40 cellular contexts compared by ENCODE assay signal in genomic region chr1:45136984-45137383, GRCh38.
"Had no signal": no experiment of that assay in that cellular context is flagged by ENCODE, and none has a peak within 500 bp of the region (broad histone marks: within the 10 kb centered on the region; RNA-seq: fewer than 3 reads in every experiment).

No MANE protein-coding gene starts in this region.

- H3K27ac Mint-ChIP-seq: activated naive CD4-positive, alpha-beta T cell treated with anti-CD3 and anti-CD28 coated beads for 36 hours; activated naive CD4-positive, alpha-beta T cell treated with anti-CD3 and anti-CD28 coated beads, Interleukin-2, amount 10 ng/mL, durations not matched to agents 7 days and 5 days; activated naive CD4-positive, alpha-beta T cell treated with anti-CD3 and anti-CD28 coated beads, Interleukin-2, amount 50 U/mL, for 24 hours; activated naive CD4-positive, alpha-beta T cell treated with anti-CD3 and anti-CD28 coated beads, Interleukin-2, amount 50 U/mL, for 72 hours; activated naive CD8-positive, alpha-beta T cell; activated naive CD8-positive, alpha-beta T cell treated with anti-CD3 and anti-CD28 coated beads for 36 hours; activated naive CD8-positive, alpha-beta T cell treated with anti-CD3 and anti-CD28 coated beads, Interleukin-2, amount 10 ng/mL, durations not matched to agents 7 days and 5 days; activated naive CD8-positive, alpha-beta T cell treated with anti-CD3 and anti-CD28 coated beads, Interleukin-2, amount 50 U/mL, for 24 hours; activated T-cell treated with anti-CD3 and anti-CD28 coated beads, Interleukin-2, amount 50 U/mL, for 24 hours; activated T-cell treated with anti-CD3 and anti-CD28 coated beads, Interleukin-2, amount 50 U/mL, for 72 hours; activated T-helper 1 cell treated with anti-CD3 and anti-CD28 coated beads, Interleukin-12 subunit alpha, Interleukin-12 subunit beta, Interleukin-2, Interleukin-4 antibody, amounts not matched to agents 30 ng/mL and 10 ng/mL and 1 ng/mL, durations not matched to agents 14 hours and 24 hours and 36 hours; activated T-helper 17 cell treated with anti-CD3 and anti-CD28 coated beads, Interleukin-2, amount 50 U/mL, for 72 hours; activated T-helper 2 cell treated with anti-CD3 and anti-CD28 coated beads, Interferon-gamma antibody, Interleukin-2, Interleukin-4, amounts not matched to agents 10 μg/mL and 5 μg/mL and 100 μg/mL, durations not matched to agents 14 hours and 24 hours and 36 hours; brain had no signal

- H3K27ac ChIP-seq: adrenal gland, ascending aorta, body of pancreas, brain microvascular endothelial cell, breast epithelium, cardiac muscle cell had no signal

- H3K27me3 Mint-ChIP-seq: activated naive CD4-positive, alpha-beta T cell treated with anti-CD3 and anti-CD28 coated beads, Interleukin-2, amount 50 U/mL, for 24 hours; activated naive CD8-positive, alpha-beta T cell; activated naive CD8-positive, alpha-beta T cell treated with anti-CD3 and anti-CD28 coated beads, Interleukin-2, amount 50 U/mL, for 24 hours; activated T-cell treated with anti-CD3 and anti-CD28 coated beads, Interleukin-2, amount 50 U/mL, for 24 hours; activated T-helper 17 cell treated with anti-CD3 and anti-CD28 coated beads, Interleukin-2, amount 50 U/mL, for 72 hours; brain; central memory CD8-positive, alpha-beta T cell had no signal

- DNase-seq: activated effector memory CD4-positive, alpha-beta T cell treated with anti-CD3 and anti-CD28 coated beads, Interleukin-2, amount 50 U/mL, for 16 hours; activated effector memory CD4-positive, alpha-beta T cell treated with Interleukin-2 at 50 U/mL for 16 hours; activated gamma-delta T cell; activated gamma-delta T cell treated with Interleukin-2 at 50 U/mL for 16 hours; activated naive CD4-positive, alpha-beta T cell; activated naive CD4-positive, alpha-beta T cell treated with anti-CD3 and anti-CD28 coated beads for 36 hours; activated naive CD4-positive, alpha-beta T cell treated with anti-CD3 and anti-CD28 coated beads, Interleukin-2, amount 10 ng/mL, durations not matched to agents 7 days and 5 days; activated naive CD4-positive, alpha-beta T cell treated with anti-CD3 and anti-CD28 coated beads, Interleukin-2, amount 50 U/mL, for 16 hours; activated naive CD4-positive, alpha-beta T cell treated with Interleukin-2 at 50 U/mL for 16 hours; activated naive CD8-positive, alpha-beta T cell treated with anti-CD3 and anti-CD28 coated beads for 36 hours; activated naive CD8-positive, alpha-beta T cell treated with anti-CD3 and anti-CD28 coated beads, Interleukin-2, amount 10 ng/mL, durations not matched to agents 7 days and 5 days; activated naive CD8-positive, alpha-beta T cell treated with anti-CD3 and anti-CD28 coated beads, Interleukin-2, amount 50 U/mL, for 24 hours; activated T-cell treated with anti-CD3 and anti-CD28 coated beads, Interleukin-2, amount 50 U/mL, for 1 hour; activated T-cell treated with anti-CD3 and anti-CD28 coated beads, Interleukin-2, amount 50 U/mL, for 24 hours; activated T-cell treated with anti-CD3 and anti-CD28 coated beads, Interleukin-2, amount 50 U/mL, for 4 hours; activated T-cell treated with anti-CD3 and anti-CD28 coated beads, Interleukin-2, amount 50 U/mL, for 48 hours; activated T-cell treated with anti-CD3 and anti-CD28 coated beads, Interleukin-2, amount 50 U/mL, for 72 hours; adrenal gland; amniotic stem cell; amygdala; anterior cingulate cortex; aorta; body of pancreas; brain microvascular endothelial cell; caudate nucleus; central memory CD4-positive, alpha-beta T cell; cerebellar nuclear complex had no signal

- FAIRE-seq: astrocyte, bronchial epithelial cell had no signal

- ATAC-seq: activated naive CD4-positive, alpha-beta T cell treated with anti-CD3 and anti-CD28 coated beads, Interleukin-2, amount 50 U/mL, for 72 hours; activated naive CD8-positive, alpha-beta T cell treated with anti-CD3 and anti-CD28 coated beads, Interleukin-2, amount 50 U/mL, for 24 hours; activated T-cell treated with anti-CD3 and anti-CD28 coated beads, Interleukin-2, amount 50 U/mL, for 4 hours; activated T-cell treated with anti-CD3 and anti-CD28 coated beads, Interleukin-2, amount 50 U/mL, for 72 hours; activated T-helper 17 cell treated with anti-CD3 and anti-CD28 coated beads, Interleukin-2, amount 50 U/mL, for 72 hours; body of pancreas had no signal

- H3K36me3 Mint-ChIP-seq: activated naive CD4-positive, alpha-beta T cell treated with anti-CD3 and anti-CD28 coated beads, Interleukin-2, amount 10 ng/mL, durations not matched to agents 7 days and 5 days; activated naive CD4-positive, alpha-beta T cell treated with anti-CD3 and anti-CD28 coated beads, Interleukin-2, amount 50 U/mL, for 72 hours; activated naive CD8-positive, alpha-beta T cell; activated naive CD8-positive, alpha-beta T cell treated with anti-CD3 and anti-CD28 coated beads for 36 hours; activated naive CD8-positive, alpha-beta T cell treated with anti-CD3 and anti-CD28 coated beads, Interleukin-2, amount 10 ng/mL, durations not matched to agents 7 days and 5 days had no signal

- H3K36me3 ChIP-seq: adrenal gland, ascending aorta, brain microvascular endothelial cell, breast epithelium, cardiac muscle cell had no signal

- H3K4me3 Mint-ChIP-seq: activated naive CD4-positive, alpha-beta T cell treated with anti-CD3 and anti-CD28 coated beads for 36 hours; activated naive CD4-positive, alpha-beta T cell treated with anti-CD3 and anti-CD28 coated beads, Interleukin-2, amount 10 ng/mL, durations not matched to agents 7 days and 5 days; activated naive CD4-positive, alpha-beta T cell treated with anti-CD3 and anti-CD28 coated beads, Interleukin-2, amount 50 U/mL, for 24 hours; activated naive CD8-positive, alpha-beta T cell; activated naive CD8-positive, alpha-beta T cell treated with anti-CD3 and anti-CD28 coated beads for 36 hours; activated naive CD8-positive, alpha-beta T cell treated with anti-CD3 and anti-CD28 coated beads, Interleukin-2, amount 10 ng/mL, durations not matched to agents 7 days and 5 days; activated naive CD8-positive, alpha-beta T cell treated with anti-CD3 and anti-CD28 coated beads, Interleukin-2, amount 50 U/mL, for 24 hours; activated T-cell treated with anti-CD3 and anti-CD28 coated beads, Interleukin-2, amount 50 U/mL, for 24 hours; activated T-cell treated with anti-CD3 and anti-CD28 coated beads, Interleukin-2, amount 50 U/mL, for 4 hours; activated T-cell treated with anti-CD3 and anti-CD28 coated beads, Interleukin-2, amount 50 U/mL, for 72 hours; activated T-helper 1 cell treated with anti-CD3 and anti-CD28 coated beads, Interleukin-12 subunit alpha, Interleukin-12 subunit beta, Interleukin-2, Interleukin-4 antibody, amounts not matched to agents 30 ng/mL and 10 ng/mL and 1 ng/mL, durations not matched to agents 14 hours and 24 hours and 36 hours; activated T-helper 17 cell treated with anti-CD3 and anti-CD28 coated beads, Interleukin-2, amount 50 U/mL, for 72 hours; brain; central memory CD8-positive, alpha-beta T cell had no signal

- H3K4me1 ChIP-seq: ascending aorta, breast epithelium had no signal

- H3K27me3 ChIP-seq: adrenal gland, ascending aorta, body of pancreas, brain microvascular endothelial cell, breast epithelium, cardiac muscle cell had no signal

- H3K4me3 ChIP-seq: adrenal gland, ascending aorta, body of pancreas, breast epithelium, cardiac muscle cell had no signal

- H3K9me3 ChIP-seq: adrenal gland, ascending aorta, body of pancreas, breast epithelium had no signal

- H3K4me1 Mint-ChIP-seq: activated naive CD4-positive, alpha-beta T cell treated with anti-CD3 and anti-CD28 coated beads, Interleukin-2, amount 10 ng/mL, durations not matched to agents 7 days and 5 days; activated naive CD8-positive, alpha-beta T cell treated with anti-CD3 and anti-CD28 coated beads, Interleukin-2, amount 10 ng/mL, durations not matched to agents 7 days and 5 days; activated T-helper 17 cell treated with anti-CD3 and anti-CD28 coated beads, Interleukin-2, amount 50 U/mL, for 72 hours; brain; central memory CD8-positive, alpha-beta T cell had no signal

- H3K9me3 Mint-ChIP-seq: activated naive CD4-positive, alpha-beta T cell treated with anti-CD3 and anti-CD28 coated beads for 36 hours; activated naive CD4-positive, alpha-beta T cell treated with anti-CD3 and anti-CD28 coated beads, Interleukin-2, amount 10 ng/mL, durations not matched to agents 7 days and 5 days; activated naive CD4-positive, alpha-beta T cell treated with anti-CD3 and anti-CD28 coated beads, Interleukin-2, amount 50 U/mL, for 24 hours; activated naive CD4-positive, alpha-beta T cell treated with anti-CD3 and anti-CD28 coated beads, Interleukin-2, amount 50 U/mL, for 72 hours; activated naive CD8-positive, alpha-beta T cell treated with anti-CD3 and anti-CD28 coated beads, Interleukin-2, amount 50 U/mL, for 24 hours; activated T-cell treated with anti-CD3 and anti-CD28 coated beads, Interleukin-2, amount 50 U/mL, for 24 hours; activated T-cell treated with anti-CD3 and anti-CD28 coated beads, Interleukin-2, amount 50 U/mL, for 4 hours; activated T-cell treated with anti-CD3 and anti-CD28 coated beads, Interleukin-2, amount 50 U/mL, for 72 hours; activated T-helper 1 cell treated with anti-CD3 and anti-CD28 coated beads, Interleukin-12 subunit alpha, Interleukin-12 subunit beta, Interleukin-2, Interleukin-4 antibody, amounts not matched to agents 30 ng/mL and 10 ng/mL and 1 ng/mL, durations not matched to agents 14 hours and 24 hours and 36 hours; activated T-helper 17 cell treated with anti-CD3 and anti-CD28 coated beads, Interleukin-2, amount 50 U/mL, for 72 hours; activated T-helper 2 cell treated with anti-CD3 and anti-CD28 coated beads, Interferon-gamma antibody, Interleukin-2, Interleukin-4, amounts not matched to agents 10 μg/mL and 5 μg/mL and 100 μg/mL, durations not matched to agents 14 hours and 24 hours and 36 hours; central memory CD8-positive, alpha-beta T cell had no signal
